ENCODE assay signal across 21 cellular contexts in the genomic region with DNA sequence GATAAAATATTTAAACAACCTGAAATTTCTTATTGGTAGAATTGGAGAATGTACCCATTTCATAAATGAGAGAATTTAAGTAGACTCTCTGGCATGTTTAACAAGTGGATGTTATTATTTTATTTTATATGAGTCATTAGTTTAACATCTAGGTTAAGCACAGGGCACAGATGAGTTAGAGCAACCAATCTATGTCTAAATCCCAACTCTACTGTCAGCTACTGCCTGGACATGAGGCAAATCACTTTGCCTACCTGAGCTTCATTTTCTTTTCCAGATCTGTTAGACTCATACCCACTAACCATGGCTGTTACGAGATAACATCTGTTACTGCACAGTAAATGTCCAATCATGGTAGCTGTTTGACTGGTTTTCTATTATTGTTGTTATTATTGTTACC.
DNase-seq lines count a peak whose midpoint lies in the region; ATAC-seq and TF ChIP-seq lines count a peak whose summit lies in the region.
"Had no signal": no experiment of that assay in that cellular context is flagged by ENCODE, and none has a peak within 500 bp of the region (broad histone marks: within the 10 kb centered on the region; RNA-seq: fewer than 3 reads in every experiment).

No MANE protein-coding gene starts in this region.

- TF ChIP-seq POLR2A in Peyer's patch (IDR thresholded peaks at IDR 0.05), result no peak

- no peak overlapping the region for H3K27ac Mint-ChIP-seq in HFFc6
- H3K27ac Mint-ChIP-seq in activated CD4-positive, alpha-beta T cell treated with anti-CD3 and anti-CD28 coated beads, Interleukin-2, amount 10 ng/mL, durations not matched to agents 7 days and 5 days, result no peak overlapping the region
- H3K27ac Mint-ChIP-seq: activated B cell treated with CpG ODN at 0.5 μM for 24 hours; activated CD4-positive, alpha-beta memory T cell treated with anti-CD3 and anti-CD28 coated beads, Interleukin-2, amount 10 ng/mL, durations not matched to agents 7 days and 5 days; B cell; dendritic cell treated with granulocyte-macrophage colony-stimulating factor and Interleukin-4, amounts not matched to agents 40 ng/mL and 50 ng/mL, for 4 days had no signal

- peaks cover 16% of the 10 kb centered on the region for H3K4me1 Mint-ChIP-seq in HFFc6 (ENCODE audit: low read depth)
- no peaks in the 10 kb centered on the region for H3K4me1 Mint-ChIP-seq in activated CD4-positive, alpha-beta T cell treated with anti-CD3 and anti-CD28 coated beads, Interleukin-2, amount 10 ng/mL, durations not matched to agents 7 days and 5 days
- H3K4me1 Mint-ChIP-seq: activated B cell treated with CpG ODN at 0.5 μM for 24 hours; activated CD4-positive, alpha-beta memory T cell treated with anti-CD3 and anti-CD28 coated beads, Interleukin-2, amount 10 ng/mL, durations not matched to agents 7 days and 5 days; B cell had no signal

- no peaks in the 10 kb centered on the region for H3K36me3 Mint-ChIP-seq in HFFc6 (ENCODE audit: low read depth)
- H3K36me3 Mint-ChIP-seq in activated CD4-positive, alpha-beta T cell treated with anti-CD3 and anti-CD28 coated beads, Interleukin-2, amount 10 ng/mL, durations not matched to agents 7 days and 5 days (ENCODE audit: low read depth), result no peaks in the 10 kb centered on the region

- H3K4me3 ChIP-seq in fibroblast of mammary gland (ENCODE audit: control insufficient read depth, low read depth, low read length) (no peak overlapping the region), Peyer's patch (no peak overlapping the region), brain microvascular endothelial cell (ENCODE audit: low read depth, low read length) (no peak overlapping the region)
- H3K4me3 ChIP-seq: adrenal gland, cardiac muscle cell, lower lobe of right lung, prostate gland, vagina had no signal

- DNase-seq in HFFc6 (peak; percentile 23), RWPE1 (ENCODE audit: low spot score) (peak; percentile 60), fibroblast of mammary gland (ENCODE audit: low read depth) (peak; percentile 28), Peyer's patch (no peak), brain microvascular endothelial cell (no peak)
- DNase-seq in activated CD4-positive, alpha-beta T cell treated with anti-CD3 and anti-CD28 coated beads, Interleukin-2, amount 10 ng/mL, durations not matched to agents 7 days and 5 days, result no peak
- DNase-seq: activated B cell treated with CpG ODN at 0.5 μM for 24 hours; activated CD4-positive, alpha-beta memory T cell treated with anti-CD3 and anti-CD28 coated beads, Interleukin-2, amount 10 ng/mL, durations not matched to agents 7 days and 5 days; adrenal gland; DMS79; islet precursor cell; lower lobe of right lung; NCI-H524 treated with DMSO at 0.1 percent for 48 hours; T-helper 9 cell had no signal

- ATAC-seq in HG02938 (IDR thresholded peaks at IDR 0.05; ENCODE audit: unreplicated experiment), result no peak
- ATAC-seq: HepG2, lower lobe of right lung had no signal

- CTCF ChIA-PET in RWPE1 (lab: Yijun Ruan, JAX), result no interaction called here
- CTCF ChIA-PET in activated CD4-positive, alpha-beta T cell treated with anti-CD3 and anti-CD28 coated beads, Interleukin-2, amount 10 ng/mL, durations not matched to agents 7 days and 5 days (lab: Charles Lee), result no interaction called here

- no peak overlapping the region for H3K4me3 Mint-ChIP-seq in HFFc6
- no peak overlapping the region for H3K4me3 Mint-ChIP-seq in activated CD4-positive, alpha-beta T cell treated with anti-CD3 and anti-CD28 coated beads, Interleukin-2, amount 10 ng/mL, durations not matched to agents 7 days and 5 days
- H3K4me3 Mint-ChIP-seq: activated B cell treated with CpG ODN at 0.5 μM for 24 hours; activated CD4-positive, alpha-beta memory T cell treated with anti-CD3 and anti-CD28 coated beads, Interleukin-2, amount 10 ng/mL, durations not matched to agents 7 days and 5 days; B cell; dendritic cell treated with granulocyte-macrophage colony-stimulating factor and Interleukin-4, amounts not matched to agents 40 ng/mL and 50 ng/mL, for 4 days had no signal

- H3K27me3 ChIP-seq in Peyer's patch, result no peaks in the 10 kb centered on the region
- no peaks in the 10 kb centered on the region for H3K27me3 ChIP-seq in brain microvascular endothelial cell (replicated peaks)
- H3K27me3 ChIP-seq: adrenal gland, cardiac muscle cell, vagina had no signal

- in situ Hi-C loops in brain microvascular endothelial cell (cut with HindIII; ENCODE audit: low pct_ligation_motif_present, low sequenced_read_pairs), result no loop called here

- H3K36me3 ChIP-seq in Peyer's patch (no peaks in the 10 kb centered on the region), brain microvascular endothelial cell (replicated peaks) (no peaks in the 10 kb centered on the region)
- H3K36me3 ChIP-seq: adrenal gland, cardiac muscle cell, lower lobe of right lung, prostate gland, vagina had no signal

- no peaks in the 10 kb centered on the region for H3K9me3 ChIP-seq in Peyer's patch
- H3K9me3 ChIP-seq: adrenal gland, lower lobe of right lung, prostate gland, vagina had no signal

- POLR2A ChIA-PET in RWPE1 (lab: Yijun Ruan, JAX; ENCODE audit: low non-redundant PET), result no interaction called here
- POLR2A ChIA-PET in activated CD4-positive, alpha-beta T cell treated with anti-CD3 and anti-CD28 coated beads, Interleukin-2, amount 10 ng/mL, durations not matched to agents 7 days and 5 days (lab: Charles Lee), result no interaction called here

- no peaks in the 10 kb centered on the region for H3K9me3 Mint-ChIP-seq in HFFc6
- H3K9me3 Mint-ChIP-seq in activated CD4-positive, alpha-beta T cell treated with anti-CD3 and anti-CD28 coated beads, Interleukin-2, amount 10 ng/mL, durations not matched to agents 7 days and 5 days, result no peaks in the 10 kb centered on the region
- H3K9me3 Mint-ChIP-seq: activated B cell treated with CpG ODN at 0.5 μM for 24 hours; dendritic cell treated with granulocyte-macrophage colony-stimulating factor and Interleukin-4, amounts not matched to agents 40 ng/mL and 50 ng/mL, for 4 days had no signal

- no peaks in the 10 kb centered on the region for H3K27me3 Mint-ChIP-seq in HFFc6 (ENCODE audit: insufficient read depth)
- no peaks in the 10 kb centered on the region for H3K27me3 Mint-ChIP-seq in activated CD4-positive, alpha-beta T cell treated with anti-CD3 and anti-CD28 coated beads, Interleukin-2, amount 10 ng/mL, durations not matched to agents 7 days and 5 days
- H3K27me3 Mint-ChIP-seq: activated CD4-positive, alpha-beta memory T cell treated with anti-CD3 and anti-CD28 coated beads, Interleukin-2, amount 10 ng/mL, durations not matched to agents 7 days and 5 days; dendritic cell treated with granulocyte-macrophage colony-stimulating factor and Interleukin-4, amounts not matched to agents 40 ng/mL and 50 ng/mL, for 4 days had no signal

- no peaks in the 10 kb centered on the region for H3K4me1 ChIP-seq in Peyer's patch
- H3K4me1 ChIP-seq: adrenal gland, lower lobe of right lung, prostate gland, vagina had no signal

- TF ChIP-seq CTCF in HFFc6 (IDR thresholded peaks at IDR 0.05), result no peak
- TF ChIP-seq CTCF in RWPE1 (conservative IDR thresholded peaks at IDR 0.05; ENCODE audit: low read depth), result no peak
- no peak for TF ChIP-seq CTCF in fibroblast of mammary gland (conservative IDR thresholded peaks at IDR 0.05; ENCODE audit: control insufficient read depth, insufficient read depth, low read depth, low read length)
- no peak for TF ChIP-seq CTCF in Peyer's patch (IDR thresholded peaks at IDR 0.05)
- TF ChIP-seq CTCF in brain microvascular endothelial cell (IDR thresholded peaks at IDR 0.05; ENCODE audit: low read depth, low read length, missing control alignments), result no peak

- H3K27ac ChIP-seq in RWPE1, result no peak overlapping the region
- no peak overlapping the region for H3K27ac ChIP-seq in Peyer's patch
- H3K27ac ChIP-seq in brain microvascular endothelial cell, result no peak overlapping the region
- H3K27ac ChIP-seq: adrenal gland, cardiac muscle cell, lower lobe of right lung, prostate gland, vagina had no signal

Comparison
In these comparisons a context has a peak if more than half of its experiments do, and no peak if none do; other contexts are left out.
1. DNase-seq: peak in HFFc6 (single experiment), RWPE1 (single experiment) and fibroblast of mammary gland (single experiment); none in Peyer's patch (0 of 3), activated CD4-positive, alpha-beta T cell treated with anti-CD3 and anti-CD28 coated beads, Interleukin-2, amount 10 ng/mL, durations not matched to agents 7 days and 5 days (single experiment) and brain microvascular endothelial cell (single experiment).